ENCODE assay signal across 37 cellular contexts in genomic region chr2:79112269-79112668, GRCh38. TPM values are rescaled to one million over a fixed set of nuclear protein-coding genes. Genes with fewer than 3 reads are reported as not detected.
"Had no signal": no experiment of that assay in that cellular context is flagged by ENCODE, and none has a peak within 500 bp of the region (broad histone marks: within the 10 kb centered on the region; RNA-seq: fewer than 3 reads in every experiment).

No MANE protein-coding gene starts in this region.

- H3K27me3 ChIP-seq: MG63 had no signal

- H3K36me3 ChIP-seq: MG63 had no signal

- DNase-seq: Kasumi-1, MG63, MM.1S, MV-4-11, NCI-H1048, NCI-H1092, NCI-H1092 treated with DMSO at 0.1 percent for 48 hours, NCI-H1105, NCI-H1105 treated with DMSO at 0.1 percent for 48 hours, NCI-H1417, NCI-H1417 treated with DMSO at 0.1 percent for 48 hours, NCI-H1436, NCI-H1436 treated with DMSO at 0.1 percent for 48 hours, NCI-H146, NCI-H1694, NCI-H1694 treated with DMSO at 0.1 percent for 48 hours, NCI-H187, NCI-H187 treated with DMSO at 0.1 percent for 48 hours, NCI-H1930, NCI-H2029, NCI-H2029 treated with DMSO at 0.1 percent for 48 hours, NCI-H2081, NCI-H2081 treated with DMSO at 0.1 percent for 48 hours, NCI-H2107, NCI-H2171, NCI-H2171 treated with DMSO at 0.1 percent for 48 hours, NCI-H226, NCI-H345, NCI-H446, NCI-H446 treated with DMSO at 0.1 percent for 48 hours, NCI-H510A, NCI-H524, NCI-H524 treated with DMSO at 0.1 percent for 48 hours had no signal

- H3K4me3 ChIP-seq: MG63 had no signal

- H3K9me3 ChIP-seq: MG63 had no signal

RNA-seq across cellular contexts. Expression of gene REG1A, which starts 8.0 kb away (rescaled TPM):
- total RNA-seq: LHCN-M2, M059J, MCF 10A, NCI-H460 had no signal

RNA-seq across cellular contexts. Expression of gene REG1B, which starts 24.5 kb away (rescaled TPM):
- total RNA-seq: LHCN-M2, M059J, MCF 10A, NCI-H460 had no signal

RNA-seq across cellular contexts. Expression of gene REG3A, which starts 47.3 kb away (rescaled TPM):
- total RNA-seq: LHCN-M2, M059J, MCF 10A, NCI-H460 had no signal
